Comparison of ENCODE assay signal across 1 cellular context in the genomic region with DNA sequence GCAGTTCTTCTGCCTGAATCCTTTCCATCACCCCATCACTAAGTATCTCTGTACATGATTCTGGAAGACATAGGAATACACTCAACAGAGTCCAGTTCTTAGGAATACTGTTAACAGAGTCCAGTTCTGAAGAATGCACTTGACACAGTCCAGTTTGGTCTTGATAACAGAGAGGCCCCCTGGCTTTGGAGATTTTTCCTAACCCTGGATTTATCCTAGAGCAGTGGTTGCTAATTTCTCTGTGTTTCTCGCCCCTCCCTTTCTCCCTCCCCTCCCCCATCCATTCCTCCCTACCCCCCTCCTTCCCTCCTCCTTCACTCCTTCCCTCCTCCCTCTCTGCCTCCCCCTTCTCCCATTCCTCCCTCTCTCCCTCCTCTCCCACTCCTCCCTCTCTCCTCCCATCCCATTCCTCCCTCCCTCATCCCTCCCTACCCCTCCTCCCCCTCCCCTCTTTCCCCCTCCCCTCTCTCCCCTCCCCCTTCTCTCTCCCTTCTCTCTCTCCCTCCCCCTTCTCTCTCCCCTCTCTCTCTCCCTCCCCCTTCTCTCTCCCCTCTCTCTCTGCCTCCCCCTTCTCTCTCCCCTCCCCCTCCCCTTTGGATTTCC.
A peak's percentile ranks its signal among the peaks of the same experiment; 100 is the strongest.
TF ChIP-seq lines count a peak whose summit lies in the region.

No MANE protein-coding gene starts in this region.

TF ChIP-seq in HEK293, 187 proteins besides CTCF, POLR2A, EP300 and RAD21 (continued from another document):
- TF ChIP-seq, protein P1, sequence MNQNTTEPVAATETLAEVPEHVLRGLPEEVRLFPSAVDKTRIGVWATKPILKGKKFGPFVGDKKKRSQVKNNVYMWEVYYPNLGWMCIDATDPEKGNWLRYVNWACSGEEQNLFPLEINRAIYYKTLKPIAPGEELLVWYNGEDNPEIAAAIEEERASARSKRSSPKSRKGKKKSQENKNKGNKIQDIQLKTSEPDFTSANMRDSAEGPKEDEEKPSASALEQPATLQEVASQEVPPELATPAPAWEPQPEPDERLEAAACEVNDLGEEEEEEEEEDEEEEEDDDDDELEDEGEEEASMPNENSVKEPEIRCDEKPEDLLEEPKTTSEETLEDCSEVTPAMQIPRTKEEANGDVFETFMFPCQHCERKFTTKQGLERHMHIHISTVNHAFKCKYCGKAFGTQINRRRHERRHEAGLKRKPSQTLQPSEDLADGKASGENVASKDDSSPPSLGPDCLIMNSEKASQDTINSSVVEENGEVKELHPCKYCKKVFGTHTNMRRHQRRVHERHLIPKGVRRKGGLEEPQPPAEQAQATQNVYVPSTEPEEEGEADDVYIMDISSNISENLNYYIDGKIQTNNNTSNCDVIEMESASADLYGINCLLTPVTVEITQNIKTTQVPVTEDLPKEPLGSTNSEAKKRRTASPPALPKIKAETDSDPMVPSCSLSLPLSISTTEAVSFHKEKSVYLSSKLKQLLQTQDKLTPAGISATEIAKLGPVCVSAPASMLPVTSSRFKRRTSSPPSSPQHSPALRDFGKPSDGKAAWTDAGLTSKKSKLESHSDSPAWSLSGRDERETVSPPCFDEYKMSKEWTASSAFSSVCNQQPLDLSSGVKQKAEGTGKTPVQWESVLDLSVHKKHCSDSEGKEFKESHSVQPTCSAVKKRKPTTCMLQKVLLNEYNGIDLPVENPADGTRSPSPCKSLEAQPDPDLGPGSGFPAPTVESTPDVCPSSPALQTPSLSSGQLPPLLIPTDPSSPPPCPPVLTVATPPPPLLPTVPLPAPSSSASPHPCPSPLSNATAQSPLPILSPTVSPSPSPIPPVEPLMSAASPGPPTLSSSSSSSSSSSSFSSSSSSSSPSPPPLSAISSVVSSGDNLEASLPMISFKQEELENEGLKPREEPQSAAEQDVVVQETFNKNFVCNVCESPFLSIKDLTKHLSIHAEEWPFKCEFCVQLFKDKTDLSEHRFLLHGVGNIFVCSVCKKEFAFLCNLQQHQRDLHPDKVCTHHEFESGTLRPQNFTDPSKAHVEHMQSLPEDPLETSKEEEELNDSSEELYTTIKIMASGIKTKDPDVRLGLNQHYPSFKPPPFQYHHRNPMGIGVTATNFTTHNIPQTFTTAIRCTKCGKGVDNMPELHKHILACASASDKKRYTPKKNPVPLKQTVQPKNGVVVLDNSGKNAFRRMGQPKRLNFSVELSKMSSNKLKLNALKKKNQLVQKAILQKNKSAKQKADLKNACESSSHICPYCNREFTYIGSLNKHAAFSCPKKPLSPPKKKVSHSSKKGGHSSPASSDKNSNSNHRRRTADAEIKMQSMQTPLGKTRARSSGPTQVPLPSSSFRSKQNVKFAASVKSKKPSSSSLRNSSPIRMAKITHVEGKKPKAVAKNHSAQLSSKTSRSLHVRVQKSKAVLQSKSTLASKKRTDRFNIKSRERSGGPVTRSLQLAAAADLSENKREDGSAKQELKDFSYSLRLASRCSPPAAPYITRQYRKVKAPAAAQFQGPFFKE (tag by site-specific recombination; IDR thresholded peaks at IDR 0.05; ENCODE audit: borderline replicate concordance): no peak
- TF ChIP-seq WT1 (tag by site-specific recombination; IDR thresholded peaks at IDR 0.05) (0 out of 2 replicates have a peak, but pooled peaks have one; percentile 25), ZNF239 (tag by site-specific recombination; IDR thresholded peaks at IDR 0.05) (no peak), SP3 (tag by site-specific recombination; IDR thresholded peaks at IDR 0.05) (no peak), ZNF561 (tag by site-specific recombination; IDR thresholded peaks at IDR 0.05; ENCODE audit: borderline replicate concordance) (no peak)
